Comparison of ENCODE assay signal across 19 cellular contexts in genomic region chr1:228000836-228001563, GRCh38. TPM values are rescaled to one million over a fixed set of nuclear protein-coding genes. Genes with fewer than 3 reads are reported as not detected.
"Had no signal": no experiment of that assay in that cellular context is flagged by ENCODE, and none has a peak within 500 bp of the region (broad histone marks: within the 10 kb centered on the region; RNA-seq: fewer than 3 reads in every experiment).

No MANE protein-coding gene starts in this region.

- H3K4me3 Mint-ChIP-seq: activated B cell treated with CpG ODN at 0.5 μM for 24 hours; activated T-helper 17 cell treated with anti-CD3 and anti-CD28 coated beads, Interleukin-2, amount 50 U/mL, for 72 hours; naive thymus-derived CD4-positive, alpha-beta T cell had no signal

- H3K36me3 ChIP-seq: esophagus squamous epithelium, left lung, SJSA1 had no signal

- H3K4me1 Mint-ChIP-seq: activated T-helper 17 cell treated with anti-CD3 and anti-CD28 coated beads, Interleukin-2, amount 50 U/mL, for 72 hours had no signal

- H3K4me3 ChIP-seq: esophagus squamous epithelium, hepatocyte, left lung, mucosa of descending colon, SJSA1 had no signal

- H3K4me1 ChIP-seq: left lung, SJSA1 had no signal

- H3K27ac ChIP-seq: esophagus squamous epithelium, hepatocyte, left lung, SJSA1 had no signal

- ATAC-seq: activated naive CD4-positive, alpha-beta T cell treated with anti-CD3 and anti-CD28 coated beads, Interleukin-2, amount 50 U/mL, for 72 hours; activated T-helper 17 cell treated with anti-CD3 and anti-CD28 coated beads, Interleukin-2, amount 50 U/mL, for 72 hours; left lung; mucosa of descending colon; naive thymus-derived CD4-positive, alpha-beta T cell; right cardiac atrium had no signal

- DNase-seq: activated B cell treated with CpG ODN at 0.5 μM for 24 hours; central memory CD4-positive, alpha-beta T cell; cortex of kidney; effector CD4-positive, alpha-beta T cell; esophagus squamous epithelium; left lung; mucosa of descending colon; naive thymus-derived CD4-positive, alpha-beta T cell; SW 1271 had no signal

- H3K27ac Mint-ChIP-seq: activated B cell treated with CpG ODN at 0.5 μM for 24 hours; activated naive CD4-positive, alpha-beta T cell treated with anti-CD3 and anti-CD28 coated beads, Interleukin-2, amount 50 U/mL, for 72 hours; activated T-helper 17 cell treated with anti-CD3 and anti-CD28 coated beads, Interleukin-2, amount 50 U/mL, for 72 hours; naive thymus-derived CD4-positive, alpha-beta T cell had no signal

RNA-seq across cellular contexts. Expression of gene WNT3A, which starts 5.8 kb away (rescaled TPM):
- total RNA-seq: activated B cell treated with CpG ODN at 0.5 μM for 24 hours; activated T-helper 17 cell treated with anti-CD3 and anti-CD28 coated beads, Interleukin-2, amount 50 U/mL, for 72 hours; endothelial cell of umbilical vein; fibroblast of villous mesenchyme; glomerular endothelial cell; mucosa of descending colon; naive thymus-derived CD4-positive, alpha-beta T cell; right cardiac atrium; SJSA1; T-helper 2 cell treated with Interferon-gamma antibody and Interleukin-4, amounts not matched to agents 100 ng/mL and 5 ng/mL, for 36 hours; urinary bladder had no signal

RNA-seq across cellular contexts. Expression of gene WNT9A, which starts 53.3 kb away (rescaled TPM):
- total RNA-seq: activated B cell treated with CpG ODN at 0.5 μM for 24 hours; activated naive CD4-positive, alpha-beta T cell treated with anti-CD3 and anti-CD28 coated beads, Interleukin-2, amount 50 U/mL, for 72 hours had no signal
